1 cellular context compared by ENCODE assay signal in the genomic region with DNA sequence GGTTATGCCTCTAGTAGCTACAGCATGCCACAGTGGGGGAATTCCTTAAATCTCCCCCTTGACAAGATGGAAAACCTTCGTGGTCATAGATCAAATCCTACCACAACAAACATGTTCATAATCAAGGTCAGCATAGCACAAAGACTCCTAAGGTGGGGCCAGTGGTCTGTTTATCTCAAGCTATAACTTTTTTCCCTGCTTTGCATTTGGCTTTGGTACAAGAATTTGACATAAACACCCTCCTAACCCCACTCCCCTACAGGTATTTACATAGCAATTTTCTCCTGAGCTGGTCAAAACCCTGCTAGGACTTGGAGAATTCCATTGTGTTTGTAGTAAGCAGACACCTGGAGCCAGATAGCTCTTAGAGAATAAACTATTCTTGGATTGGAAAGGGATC.
TF ChIP-seq lines count a peak whose summit lies in the region.

No MANE protein-coding gene starts in this region.

TF ChIP-seq in HEK293, 187 proteins besides CTCF, POLR2A, EP300 and RAD21 (continued from another document):
- TF ChIP-seq AEBP2 (tag by site-specific recombination; IDR thresholded peaks at IDR 0.05; ENCODE audit: borderline replicate concordance) (no peak), ZNF24 (tag by site-specific recombination; IDR thresholded peaks at IDR 0.05) (no peak), ZXDB (tag by site-specific recombination; IDR thresholded peaks at IDR 0.05) (no peak), ZSCAN16 (tag by site-specific recombination; IDR thresholded peaks at IDR 0.05) (no peak), PRDM6 (tag by site-specific recombination; IDR thresholded peaks at IDR 0.05) (0 out of 2 replicates have a peak, but pooled peaks have one; percentile 27), ZBTB7A (tag by site-specific recombination; IDR thresholded peaks at IDR 0.05; ENCODE audit: low read depth) (no peak), BCL11B (tag by site-specific recombination; IDR thresholded peaks at IDR 0.05; ENCODE audit: low read depth) (no peak), MEIS1 (CRISPR knock-in tag; IDR thresholded peaks at IDR 0.05; ENCODE audit: borderline replicate concordance) (no peak)
- TF ChIP-seq, protein P1, sequence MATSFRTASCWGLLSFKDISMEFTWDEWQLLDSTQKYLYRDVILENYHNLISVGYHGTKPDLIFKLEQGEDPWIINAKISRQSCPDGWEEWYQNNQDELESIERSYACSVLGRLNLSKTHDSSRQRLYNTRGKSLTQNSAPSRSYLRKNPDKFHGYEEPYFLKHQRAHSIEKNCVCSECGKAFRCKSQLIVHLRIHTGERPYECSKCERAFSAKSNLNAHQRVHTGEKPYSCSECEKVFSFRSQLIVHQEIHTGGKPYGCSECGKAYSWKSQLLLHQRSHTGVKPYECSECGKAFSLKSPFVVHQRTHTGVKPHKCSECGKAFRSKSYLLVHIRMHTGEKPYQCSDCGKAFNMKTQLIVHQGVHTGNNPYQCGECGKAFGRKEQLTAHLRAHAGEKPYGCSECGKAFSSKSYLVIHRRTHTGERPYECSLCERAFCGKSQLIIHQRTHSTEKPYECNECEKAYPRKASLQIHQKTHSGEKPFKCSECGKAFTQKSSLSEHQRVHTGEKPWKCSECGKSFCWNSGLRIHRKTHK (tag by site-specific recombination; IDR thresholded peaks at IDR 0.05) = no peak
- TF ChIP-seq, protein P2, sequence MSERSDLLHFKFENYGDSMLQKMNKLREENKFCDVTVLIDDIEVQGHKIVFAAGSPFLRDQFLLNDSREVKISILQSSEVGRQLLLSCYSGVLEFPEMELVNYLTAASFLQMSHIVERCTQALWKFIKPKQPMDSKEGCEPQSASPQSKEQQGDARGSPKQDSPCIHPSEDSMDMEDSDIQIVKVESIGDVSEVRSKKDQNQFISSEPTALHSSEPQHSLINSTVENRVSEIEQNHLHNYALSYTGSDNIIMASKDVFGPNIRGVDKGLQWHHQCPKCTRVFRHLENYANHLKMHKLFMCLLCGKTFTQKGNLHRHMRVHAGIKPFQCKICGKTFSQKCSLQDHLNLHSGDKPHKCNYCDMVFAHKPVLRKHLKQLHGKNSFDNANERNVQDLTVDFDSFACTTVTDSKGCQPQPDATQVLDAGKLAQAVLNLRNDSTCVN (tag by site-specific recombination; optimal IDR thresholded peaks at IDR 0.05) = no peak
- TF ChIP-seq, protein P3, sequence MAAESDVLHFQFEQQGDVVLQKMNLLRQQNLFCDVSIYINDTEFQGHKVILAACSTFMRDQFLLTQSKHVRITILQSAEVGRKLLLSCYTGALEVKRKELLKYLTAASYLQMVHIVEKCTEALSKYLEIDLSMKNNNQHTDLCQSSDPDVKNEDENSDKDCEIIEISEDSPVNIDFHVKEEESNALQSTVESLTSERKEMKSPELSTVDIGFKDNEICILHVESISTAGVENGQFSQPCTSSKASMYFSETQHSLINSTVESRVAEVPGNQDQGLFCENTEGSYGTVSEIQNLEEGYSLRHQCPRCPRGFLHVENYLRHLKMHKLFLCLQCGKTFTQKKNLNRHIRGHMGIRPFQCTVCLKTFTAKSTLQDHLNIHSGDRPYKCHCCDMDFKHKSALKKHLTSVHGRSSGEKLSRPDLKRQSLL (tag by site-specific recombination; IDR thresholded peaks at IDR 0.05) = no peak
